8 cellular contexts compared by ENCODE assay signal in the genomic region with DNA sequence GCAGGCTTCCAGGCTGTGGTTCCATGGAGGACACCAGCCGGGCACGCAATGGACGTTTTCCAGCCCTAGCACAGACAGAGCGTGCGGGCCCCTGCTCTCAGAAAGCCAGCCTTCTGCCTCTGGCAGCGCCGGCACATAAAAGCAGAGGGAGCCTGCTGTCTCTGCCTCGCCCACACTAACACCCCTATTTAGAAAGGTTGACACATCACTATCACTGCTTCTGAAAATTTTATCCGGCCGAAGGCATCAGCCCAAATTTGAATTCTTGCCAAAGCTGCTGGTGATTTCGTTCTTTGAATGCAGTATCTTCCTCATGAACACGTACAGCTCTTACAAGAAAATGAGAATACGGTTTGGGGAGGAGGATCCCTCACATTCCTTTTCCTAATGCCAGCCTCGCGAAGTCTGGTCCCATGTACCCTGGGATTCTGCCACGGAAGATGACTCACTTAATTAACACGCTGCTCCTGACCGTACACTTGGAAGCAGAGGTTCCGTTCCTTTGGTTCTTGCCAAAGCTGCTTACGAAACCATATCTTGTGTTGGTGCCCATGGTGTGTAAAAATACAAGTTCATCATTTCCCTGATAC. TPM values are rescaled to one million over a fixed set of nuclear protein-coding genes. Genes with fewer than 3 reads are reported as not detected.
DNase-seq lines count a peak whose midpoint lies in the region; ATAC-seq, FAIRE-seq and TF ChIP-seq lines count a peak whose summit lies in the region.

No MANE protein-coding gene starts in this region.

- H3K4me1 ChIP-seq in DND-41 (ENCODE audit: insufficient read depth, low read length) (peaks cover 45% of the 10 kb centered on the region), small intestine (ENCODE audit: control insufficient read depth in 2 of 2, insufficient read depth in 1 of 2, low read depth in 1 of 2, low read length in 1 of 2) (no peaks in the 10 kb centered on the region)

- 0 out of 2 replicates have a peak overlapping the region, but pooled peaks have one; percentile 99 for H2AFZ ChIP-seq in DND-41 (ENCODE audit: low read depth, low read length)

- in situ Hi-C loops in brain microvascular endothelial cell (cut with HindIII; ENCODE audit: low pct_ligation_motif_present, low sequenced_read_pairs) = no loop called here

- H3K9ac ChIP-seq in DND-41 (ENCODE audit: low read depth, low read length) = peak overlapping the region; percentile 88; the same call in 1 of the 2 replicates

- no peak for FAIRE-seq in small intestine (lab: Jason Lieb, UNC)

- H4K20me1 ChIP-seq in DND-41 (ENCODE audit: insufficient read depth, low read length) = peaks cover 27% of the 10 kb centered on the region

- peak overlapping the region; percentile 100 for H3K4me2 ChIP-seq in DND-41 (ENCODE audit: insufficient read depth, low read length)

- 16 to 44% (median 26%) methylated on average over 20 of the region's 20 CpGs for WGBS in small intestine, 3 donors

- ATAC-seq in DND-41 (ENCODE audit: insufficient read depth, low read depth) = no peak

- H3K4me3 ChIP-seq in DND-41 (ENCODE audit: low read depth in 1 of 2, low read length in 2 of 2) (peak overlapping the region in 1 of 2 experiments; percentile 96; a peak in 2 of 4 replicates), brain microvascular endothelial cell (ENCODE audit: low read depth, low read length) (peak overlapping the region; percentile 65), small intestine (ENCODE audit: low read depth in 1 of 2, low read length in 2 of 2) (no peak overlapping the region)

- H3K27ac ChIP-seq in DND-41 (ENCODE audit: low read length) (no peak overlapping the region), brain microvascular endothelial cell (peak overlapping the region; percentile 44), small intestine (ENCODE audit: low read depth in 1 of 2, low read length in 1 of 2) (peak overlapping the region in 1 of 2 donors; percentile 95)

- DNase-seq in DND-41 (no peak), NCI-H1694 (lab: John Stamatoyannopoulos, UW) (peak; percentile 16), brain microvascular endothelial cell (peak; percentile 79), inferior parietal cortex (ENCODE audit: extremely low spot score) (peak; percentile 72), small intestine (peak; percentile 48), NCI-H774 (lab: John Stamatoyannopoulos, UW) (no peak), cortex of kidney (lab: John Stamatoyannopoulos, UW) (no peak), NCI-H187 (lab: John Stamatoyannopoulos, UW) (no peak)

- no peak for TF ChIP-seq CTCF in DND-41 (IDR thresholded peaks at IDR 0.05; ENCODE audit: borderline replicate concordance, extremely low read depth, low read length, poor library complexity, severe bottlenecking)
- TF ChIP-seq CTCF in brain microvascular endothelial cell (IDR thresholded peaks at IDR 0.05; ENCODE audit: low read depth, low read length, missing control alignments) = no peak

- H3K36me3 ChIP-seq in DND-41 (ENCODE audit: insufficient read depth, low read length) (peaks cover 12% of the 10 kb centered on the region; the same call in 1 of the 2 replicates), brain microvascular endothelial cell (replicated peaks) (no peaks in the 10 kb centered on the region), small intestine (ENCODE audit: control insufficient read depth in 2 of 2, insufficient read depth in 2 of 2, low read length in 2 of 2) (no peaks in the 10 kb centered on the region)

- H3K9me3 ChIP-seq in DND-41 (ENCODE audit: insufficient read depth, low read length, severe bottlenecking) = no peaks in the 10 kb centered on the region
- H3K9me3 ChIP-seq in small intestine (ENCODE audit: control insufficient read depth, low read depth) = no peaks in the 10 kb centered on the region

- peaks cover 33% of the 10 kb centered on the region for H3K79me2 ChIP-seq in DND-41 (ENCODE audit: insufficient read depth, low read length)

- H3K27me3 ChIP-seq in DND-41 (ENCODE audit: insufficient read depth, low read length, poor library complexity) (no peaks in the 10 kb centered on the region), brain microvascular endothelial cell (replicated peaks) (no peaks in the 10 kb centered on the region), small intestine (ENCODE audit: control insufficient read depth in 2 of 2, insufficient read depth in 2 of 2, low read length in 2 of 2) (no peaks in the 10 kb centered on the region)

RNA-seq across cellular contexts. Expression of a gene that starts 1.3 kb away (rescaled TPM):
- polyA plus RNA-seq in small intestine = 10 to 100 TPM; 25.4 to 37.6 (median 36.7) TPM

RNA-seq across cellular contexts. Expression of a gene that starts 22.4 kb away (rescaled TPM):
- 100 to 1,000 TPM in 2 of 3 donors, 10 to 100 TPM in 1; 46.7 to 154 (median 101) TPM for polyA plus RNA-seq in small intestine

RNA-seq across cellular contexts. Expression of a gene that starts 27.1 kb away (rescaled TPM):
- polyA plus RNA-seq in small intestine = 10 to 100 TPM; 13.0 to 43.0 (median 26.7) TPM

RNA-seq across cellular contexts. Expression of a gene that starts 42.4 kb away (rescaled TPM):
- 10 to 100 TPM; 48.1 to 66.5 (median 63.2) TPM for polyA plus RNA-seq in small intestine

RNA-seq across cellular contexts. Expression of a gene that starts 53.8 kb away (rescaled TPM):
- 100 to 1,000 TPM in 1 of 3 donors, 10 to 100 TPM in 2; 85.4 to 112 (median 98.9) TPM for polyA plus RNA-seq in small intestine

Comparison
In these comparisons a context has a peak if more than half of its experiments do, and no peak if none do; other contexts are left out.
1. DNase-seq: peak in NCI-H1694 (single experiment), brain microvascular endothelial cell (single experiment), inferior parietal cortex (single experiment) and small intestine (single experiment); none in DND-41 (single experiment), NCI-H774 (single experiment), cortex of kidney (single experiment) and NCI-H187 (0 of 2).